15 cellular contexts compared by ENCODE assay signal in the genomic region with DNA sequence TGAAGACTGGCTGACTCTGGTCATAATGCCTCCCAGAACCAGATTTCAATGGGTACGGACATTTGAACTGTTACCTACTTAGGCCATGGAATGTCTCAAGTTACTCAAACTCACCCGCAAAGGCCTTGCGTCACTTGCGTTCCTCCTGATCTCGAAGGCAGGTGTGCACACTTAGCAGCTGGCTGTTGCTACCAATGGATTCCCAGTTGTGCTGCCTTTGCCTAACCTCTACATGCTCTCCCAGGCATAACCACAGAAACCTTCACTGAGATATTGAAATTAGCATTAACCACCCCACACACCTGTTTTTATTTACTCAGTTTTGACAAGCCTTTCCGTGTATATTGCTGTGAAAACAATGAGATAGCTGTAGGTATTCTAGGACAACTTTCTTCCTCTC. TPM values are rescaled to one million over a fixed set of nuclear protein-coding genes. Genes with fewer than 3 reads are reported as not detected.
DNase-seq lines count a peak whose midpoint lies in the region; ATAC-seq and TF ChIP-seq lines count a peak whose summit lies in the region.
"Had no signal": no experiment of that assay in that cellular context is flagged by ENCODE, and none has a peak within 500 bp of the region (broad histone marks: within the 10 kb centered on the region; RNA-seq: fewer than 3 reads in every experiment).

No MANE protein-coding gene starts in this region.

- intact Hi-C loops in cardiac septum (cut with DNase I): no loop called here

- no peak overlapping the region for H3K4me3 ChIP-seq in GM12864 (ENCODE audit: low read depth, low read length)
- H3K4me3 ChIP-seq: coronary artery, HAP-1, SJSA1, uterus had no signal

- TF ChIP-seq CTCF in GM12864 (IDR thresholded peaks at IDR 0.05; ENCODE audit: low read depth, low read length, missing control alignments): no peak

- ATAC-seq in GM19463 (IDR thresholded peaks at IDR 0.05; ENCODE audit: unreplicated experiment) (peak; percentile 48), HG03025 (IDR thresholded peaks at IDR 0.05; ENCODE audit: low FRiP score, unreplicated experiment) (peak; percentile 93), GM18517 (IDR thresholded peaks at IDR 0.05; ENCODE audit: unreplicated experiment) (no peak)
- ATAC-seq: CD8-positive, alpha-beta T cell had no signal

- peak; percentile 35 for DNase-seq in GM12864 (ENCODE audit: low read depth)
- DNase-seq in NCI-H526 treated with DMSO at 0.1 percent for 48 hours (lab: John Stamatoyannopoulos, UW): peak; percentile 84
- DNase-seq in NOMO-1 treated with dmso at 0.1 percent for 144 hours (lab: John Stamatoyannopoulos, UW; ENCODE audit: unreplicated experiment): no peak
- no peak for DNase-seq in cardiac septum (ENCODE audit: low spot score)
- no peak for DNase-seq in Kasumi-1 (lab: John Stamatoyannopoulos, UW)
- DNase-seq: ACHN; activated naive CD4-positive, alpha-beta T cell treated with anti-CD3 and anti-CD28 coated beads for 36 hours; CD8-positive, alpha-beta T cell; uterus had no signal

RNA-seq across cellular contexts. Expression of a gene that starts 2.8 kb away (rescaled TPM):
- 3.4 TPM for total RNA-seq in cardiac septum
- total RNA-seq: CD8-positive, alpha-beta T cell; SJSA1 had no signal

Comparison
In these comparisons a context has a peak if more than half of its experiments do, and no peak if none do; other contexts are left out.
1. DNase-seq: peak in GM12864 (single experiment) and NCI-H526 treated with DMSO at 0.1 percent for 48 hours (single experiment); none in NOMO-1 treated with dmso at 0.1 percent for 144 hours (single experiment), cardiac septum (single experiment) and Kasumi-1 (0 of 2).